Comparison of ENCODE assay signal across 1 cellular context in genomic region chr11:76162336-76163288, GRCh38.
TF ChIP-seq lines count a peak whose summit lies in the region.

No MANE protein-coding gene starts in this region.

TF ChIP-seq in HepG2, 621 proteins besides CTCF, POLR2A, EP300 and RAD21:
- TF ChIP-seq CSRNP2 (CRISPR knock-in tag; conservative IDR thresholded peaks at IDR 0.05; ENCODE audit: low read depth) (no peak), HNRNPH1 (optimal IDR thresholded peaks at IDR 0.05; ENCODE audit: low read depth, low read length) (no peak), NR3C1 (CRISPR knock-in tag; IDR thresholded peaks at IDR 0.05) (no peak), HNRNPL (IDR thresholded peaks at IDR 0.05; ENCODE audit: low read depth, low read length) (0 out of 2 replicates have a peak, but pooled peaks have one; percentile 19), SPEN (CRISPR knock-in tag; IDR thresholded peaks at IDR 0.05; ENCODE audit: low read depth) (0 out of 2 replicates have a peak, but pooled peaks have one; percentile 18), KDM4B (CRISPR knock-in tag; IDR thresholded peaks at IDR 0.05) (no peak), GTF3A (CRISPR knock-in tag; conservative IDR thresholded peaks at IDR 0.05) (no peak), AKNA (CRISPR knock-in tag; IDR thresholded peaks at IDR 0.05; ENCODE audit: borderline replicate concordance) (no peak)
- TF ChIP-seq, protein P1, sequence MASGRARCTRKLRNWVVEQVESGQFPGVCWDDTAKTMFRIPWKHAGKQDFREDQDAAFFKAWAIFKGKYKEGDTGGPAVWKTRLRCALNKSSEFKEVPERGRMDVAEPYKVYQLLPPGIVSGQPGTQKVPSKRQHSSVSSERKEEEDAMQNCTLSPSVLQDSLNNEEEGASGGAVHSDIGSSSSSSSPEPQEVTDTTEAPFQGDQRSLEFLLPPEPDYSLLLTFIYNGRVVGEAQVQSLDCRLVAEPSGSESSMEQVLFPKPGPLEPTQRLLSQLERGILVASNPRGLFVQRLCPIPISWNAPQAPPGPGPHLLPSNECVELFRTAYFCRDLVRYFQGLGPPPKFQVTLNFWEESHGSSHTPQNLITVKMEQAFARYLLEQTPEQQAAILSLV (CRISPR knock-in tag; IDR thresholded peaks at IDR 0.05; ENCODE audit: borderline replicate concordance), result no peak
TF ChIP-seq in HepG2: peak in this region for 2.
